Comparison of ENCODE assay signal across 1 cellular context in genomic region chr1:94237291-94238226, GRCh38.
TF ChIP-seq lines count a peak whose summit lies in the region.

TSS of gene ARHGAP29 (minus strand) at chr1:94237584. CDS start at chr1:94231611, 5,973 bp downstream.

TF ChIP-seq in H1, 55 proteins besides CTCF, POLR2A, EP300 and RAD21 (continued from another document):
- TF ChIP-seq CTBP2 (IDR thresholded peaks at IDR 0.05; ENCODE audit: borderline replicate concordance, insufficient read depth, insufficient read length, low read length), result peak; percentile 44
- peak; percentile 43 for TF ChIP-seq ASH2L (IDR thresholded peaks at IDR 0.05; ENCODE audit: low read length)
- TF ChIP-seq HDAC2 (IDR thresholded peaks at IDR 0.05; ENCODE audit: borderline replicate concordance in 1 of 2, low read depth in 2 of 2, low read length in 2 of 2), result 0 out of 4 replicates have a peak, but pooled peaks of 1 of the 2 experiments have one; percentile 65
- peak; percentile 87 for TF ChIP-seq TAF1 (IDR thresholded peaks at IDR 0.05; ENCODE audit: low read depth, low read length)
- TF ChIP-seq FOSL1 (IDR thresholded peaks at IDR 0.05; ENCODE audit: insufficient read depth, low read depth, low read length), result peak; percentile 80; the same call in 1 of the 2 replicates
TF ChIP-seq in H1: peak in this region for 13.
